In the genomic region with DNA sequence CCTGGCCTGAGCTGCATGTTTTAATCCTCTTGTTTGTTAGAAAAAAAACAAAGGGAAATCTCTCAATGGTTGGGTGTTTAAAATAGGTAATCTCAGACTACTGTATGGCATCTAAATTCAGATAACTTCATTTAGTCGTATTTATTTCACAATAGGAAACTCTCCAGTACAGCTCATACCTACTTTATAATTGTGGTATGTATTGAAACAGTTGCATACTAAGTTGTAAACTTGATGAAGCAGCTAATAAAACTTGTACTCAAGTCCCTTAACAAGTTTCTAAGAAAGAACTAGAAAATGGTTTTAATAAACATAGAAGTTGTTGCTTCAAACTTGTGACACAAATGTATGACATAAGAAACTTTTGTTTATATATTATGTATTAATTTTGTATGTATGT, we compare ENCODE assay signal across 15 cellular contexts.
"Had no signal": no experiment of that assay in that cellular context is flagged by ENCODE, and none has a peak within 500 bp of the region (broad histone marks: within the 10 kb centered on the region; RNA-seq: fewer than 3 reads in every experiment).

No MANE protein-coding gene starts in this region.

- H3K4me1 Mint-ChIP-seq: naive thymus-derived CD8-positive, alpha-beta T cell had no signal

- ATAC-seq: activated CD4-positive, CD25-positive, alpha-beta regulatory T cell treated with anti-CD3 and anti-CD28 coated beads, Interleukin-2, amount 50 U/mL, for 24 hours; esophagus mucosa; naive thymus-derived CD8-positive, alpha-beta T cell; stimulated activated naive CD8-positive, alpha-beta T cell treated with anti-CD3 and anti-CD28 coated beads, Interleukin-15, Interleukin-2, amounts not matched to agents 100 U/mL and 50 U/mL, for 24 hours; upper lobe of right lung had no signal

- H3K27me3 ChIP-seq: heart right ventricle, pancreas, upper lobe of right lung had no signal

- H3K4me3 Mint-ChIP-seq: activated T-helper 1 cell treated with anti-CD3 and anti-CD28 coated beads, Interleukin-12 subunit alpha, Interleukin-12 subunit beta, Interleukin-2, Interleukin-4 antibody, amounts not matched to agents 30 ng/mL and 10 ng/mL and 1 ng/mL, durations not matched to agents 14 hours and 24 hours and 36 hours; naive thymus-derived CD8-positive, alpha-beta T cell had no signal

- H3K9me3 ChIP-seq: heart right ventricle, mucosa of descending colon, pancreas, upper lobe of right lung had no signal

- H3K36me3 ChIP-seq: pancreas, upper lobe of right lung had no signal

- H3K27ac Mint-ChIP-seq: activated T-helper 1 cell treated with anti-CD3 and anti-CD28 coated beads, Interleukin-12 subunit alpha, Interleukin-12 subunit beta, Interleukin-2, Interleukin-4 antibody, amounts not matched to agents 30 ng/mL and 10 ng/mL and 1 ng/mL, durations not matched to agents 14 hours and 24 hours and 36 hours; naive thymus-derived CD8-positive, alpha-beta T cell had no signal

- DNase-seq: activated CD4-positive, alpha-beta T cell treated with anti-CD3 and anti-CD28 coated beads, Interleukin-2, amount 50 U/mL, for 1 hour; activated CD8-positive, alpha-beta memory T cell treated with anti-CD3 and anti-CD28 coated beads for 24 hours; activated naive CD4-positive, alpha-beta T cell treated with Interleukin-2 at 50 U/mL for 16 hours; heart right ventricle; mammary epithelial cell; naive thymus-derived CD8-positive, alpha-beta T cell; stimulated activated naive CD8-positive, alpha-beta T cell treated with anti-CD3 and anti-CD28 coated beads, Interleukin-15, Interleukin-2, amounts not matched to agents 100 U/mL and 50 U/mL, for 24 hours; T-helper 1 cell; T1000; upper lobe of right lung had no signal

- H3K9me3 Mint-ChIP-seq: activated T-helper 1 cell treated with anti-CD3 and anti-CD28 coated beads, Interleukin-12 subunit alpha, Interleukin-12 subunit beta, Interleukin-2, Interleukin-4 antibody, amounts not matched to agents 30 ng/mL and 10 ng/mL and 1 ng/mL, durations not matched to agents 14 hours and 24 hours and 36 hours had no signal

- H3K36me3 Mint-ChIP-seq: naive thymus-derived CD8-positive, alpha-beta T cell had no signal

- H3K27ac ChIP-seq: heart right ventricle, pancreas, upper lobe of right lung had no signal

- H3K4me3 ChIP-seq: heart right ventricle, mucosa of descending colon, pancreas, upper lobe of right lung had no signal
